Comparison of ENCODE assay signal across 18 cellular contexts in the genomic region with DNA sequence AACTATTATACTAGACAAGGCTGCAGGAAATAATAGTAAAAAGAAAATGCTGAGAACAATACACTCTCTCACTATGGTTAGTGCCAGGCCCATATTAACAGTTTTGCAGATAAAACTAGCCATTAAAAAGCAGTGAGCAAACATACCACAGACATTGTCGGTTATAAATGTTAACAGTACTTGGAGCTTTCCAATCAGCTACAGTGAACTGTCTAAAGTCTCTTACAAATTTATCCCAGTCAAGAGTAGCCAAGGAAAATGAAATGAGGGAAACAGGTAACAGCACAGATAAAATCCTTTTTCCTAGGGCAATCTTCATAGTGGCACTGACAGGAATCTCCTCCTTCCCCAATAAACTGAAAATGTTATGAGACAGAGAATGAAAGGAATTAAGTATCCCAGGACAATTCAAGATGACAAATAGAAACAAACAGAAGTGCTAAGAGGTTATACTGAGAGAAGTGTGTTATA. TPM values are rescaled to one million over a fixed set of nuclear protein-coding genes. Genes with fewer than 3 reads are reported as not detected.
DNase-seq lines count a peak whose midpoint lies in the region; ATAC-seq and TF ChIP-seq lines count a peak whose summit lies in the region.
"Had no signal": no experiment of that assay in that cellular context is flagged by ENCODE, and none has a peak within 500 bp of the region (broad histone marks: within the 10 kb centered on the region; RNA-seq: fewer than 3 reads in every experiment).

No MANE protein-coding gene starts in this region.

- ATAC-seq in left colon (peak; percentile 97), HG02938 (IDR thresholded peaks at IDR 0.05; ENCODE audit: unreplicated experiment) (no peak), upper lobe of left lung (ENCODE audit: low FRiP score in 2 of 2) (no peak)
- ATAC-seq: heart left ventricle had no signal

- H3K27ac ChIP-seq in mammary epithelial cell (ENCODE audit: insufficient read depth, low read depth, low read length) (no peak overlapping the region), SK-N-MC (peak overlapping the region; percentile 48; the same call in 1 of the 2 replicates), transverse colon (peak overlapping the region; percentile 65 to 76 (median 72)), upper lobe of left lung (no peak overlapping the region)
- H3K27ac ChIP-seq: heart left ventricle, prostate gland, vagina, WERI-Rb-1 had no signal

- TF ChIP-seq CTCF in mammary epithelial cell (conservative IDR thresholded peaks at IDR 0.05 in 1 of 2, IDR thresholded peaks at IDR 0.05 in 1 of 2; ENCODE audit: extremely low read depth in 1 of 2, insufficient read depth in 1 of 2, low read depth in 1 of 2, low read length in 2 of 2) (no peak), transverse colon (IDR thresholded peaks at IDR 0.05) (no peak), upper lobe of left lung (IDR thresholded peaks at IDR 0.05) (no peak)

- no peak overlapping the region for H3K4me2 ChIP-seq in mammary epithelial cell (ENCODE audit: insufficient read depth, low read depth, low read length)

- no peak overlapping the region for H2AFZ ChIP-seq in mammary epithelial cell (ENCODE audit: low read depth, low read length)

- H3K4me3 ChIP-seq in mammary epithelial cell (replicated peaks in 1 of 3; ENCODE audit: insufficient read depth in 1 of 3, low read depth in 2 of 3, low read length in 3 of 3) = no peak overlapping the region
- no peak overlapping the region for H3K4me3 ChIP-seq in SK-N-MC
- H3K4me3 ChIP-seq in transverse colon = no peak overlapping the region
- no peak overlapping the region for H3K4me3 ChIP-seq in upper lobe of left lung
- H3K4me3 ChIP-seq: heart left ventricle, prostate gland, stomach, vagina had no signal

- H3K36me3 ChIP-seq in mammary epithelial cell (ENCODE audit: insufficient read depth, low read length) = no peaks in the 10 kb centered on the region
- peaks cover 29% of the 10 kb centered on the region for H3K36me3 ChIP-seq in SK-N-MC (ENCODE audit: insufficient read depth, low read length)
- no peaks in the 10 kb centered on the region for H3K36me3 ChIP-seq in transverse colon
- H3K36me3 ChIP-seq in upper lobe of left lung = no peaks in the 10 kb centered on the region
- H3K36me3 ChIP-seq: heart left ventricle, prostate gland, stomach, vagina, WERI-Rb-1 had no signal

- TF ChIP-seq EP300 in transverse colon (IDR thresholded peaks at IDR 0.05; ENCODE audit: low read depth) = no peak
- no peak for TF ChIP-seq EP300 in upper lobe of left lung (IDR thresholded peaks at IDR 0.05)

- H3K9me3 ChIP-seq in mammary epithelial cell (replicated peaks; ENCODE audit: insufficient read depth, low read length) (no peaks in the 10 kb centered on the region), SK-N-MC (ENCODE audit: low read depth, low read length) (0 out of 2 replicates have a peak, but pooled peaks cover 2% of the 10 kb centered on the region), transverse colon (no peaks in the 10 kb centered on the region), upper lobe of left lung (no peaks in the 10 kb centered on the region)
- H3K9me3 ChIP-seq: heart left ventricle, prostate gland, stomach, vagina had no signal

- BruUV-seq in mammary epithelial cell (replicated peaks; lab: Mats Ljungman, UMichigan) = no TSS peak

- H3K27me3 ChIP-seq in mammary epithelial cell (ENCODE audit: insufficient read depth, low read length) (no peaks in the 10 kb centered on the region), transverse colon (no peaks in the 10 kb centered on the region), upper lobe of left lung (no peaks in the 10 kb centered on the region)
- H3K27me3 ChIP-seq: heart left ventricle, stomach, vagina had no signal

- no peak overlapping the region for H3K9ac ChIP-seq in mammary epithelial cell (ENCODE audit: insufficient read depth, low read length)
- H3K9ac ChIP-seq in SK-N-MC (ENCODE audit: insufficient read length) = no peak overlapping the region

- TF ChIP-seq POLR2A in transverse colon (IDR thresholded peaks at IDR 0.05) (no peak), upper lobe of left lung (IDR thresholded peaks at IDR 0.05) (no peak)

- H3K4me1 ChIP-seq in mammary epithelial cell (ENCODE audit: insufficient read depth, low read length) = peaks cover 7% of the 10 kb centered on the region
- peaks cover 2 to 49% (median 19%) of the 10 kb centered on the region in 4 donors for H3K4me1 ChIP-seq in transverse colon
- H3K4me1 ChIP-seq in upper lobe of left lung = peaks cover 0 to 10% (median 2%) of the 10 kb centered on the region in 4 donors
- H3K4me1 ChIP-seq: prostate gland had no signal

- DNase-seq in T47D (ENCODE audit: low read depth in 1 of 2, low spot score in 1 of 2) = peak; percentile 38 to 46
- DNase-seq in mammary epithelial cell = no peak
- DNase-seq in SK-N-MC (ENCODE audit: low read depth, low spot score) = no peak
- DNase-seq in left colon = no peak
- DNase-seq in transverse colon = no peak
- no peak for DNase-seq in upper lobe of left lung
- no peak for DNase-seq in HK-2 (ENCODE audit: unreplicated experiment)
- DNase-seq: activated effector memory CD4-positive, alpha-beta T cell treated with anti-CD3 and anti-CD28 coated beads, Interleukin-2, amount 50 U/mL, for 16 hours; COR-L47; GF-D8; heart left ventricle; KG1; NCI-H226; stomach; WERI-Rb-1 had no signal

- 0% methylated on average over 1 of the region's 1 CpG for WGBS in mammary epithelial cell (ENCODE audit: low coverage, missing lambda C conversion rate)
- WGBS in transverse colon (ENCODE audit: low coverage in 1 of 2), 2 donors = 25 to 27% methylated on average over 1 of the region's 1 CpG
- 30 to 39% methylated on average over 1 of the region's 1 CpG for WGBS in upper lobe of left lung, 2 donors

- intact Hi-C loops in mammary epithelial cell (cut with micrococcal nuclease) = no loop called here
- intact Hi-C loops in left colon (cut with DNase I, micrococcal nuclease) = no loop called here
- intact Hi-C loops in transverse colon (cut with DNase I; ENCODE audit: low total_unique reads) = no loop called here

- in situ Hi-C loops in T47D (cut with HindIII; ENCODE audit: low pct_unique_long_range_greater_than_20kb, low sequenced_read_pairs) (no loop called here), mammary epithelial cell (cut with MboI; ENCODE audit: low sequenced_read_pairs in 2 of 2) (no loop called here), transverse colon (cut with MboI; ENCODE audit: low pct_ligation_motif_present in 1 of 4, low pct_unique_long_range_greater_than_20kb in 1 of 4, low sequenced_read_pairs in 3 of 4) (no loop called here)

- no peaks in the 10 kb centered on the region for H4K20me1 ChIP-seq in mammary epithelial cell (ENCODE audit: insufficient read depth, low read length)

- CTCF ChIA-PET in mammary epithelial cell (lab: Charles Lee; ENCODE audit: low non-redundant PET) = no interaction called here

- H3K79me2 ChIP-seq in mammary epithelial cell (ENCODE audit: insufficient read depth, low read length) = peaks cover 96% of the 10 kb centered on the region

- dilution Hi-C loops in mammary epithelial cell (cut with HindIII; ENCODE audit: low sequenced_read_pairs) = no loop called here

RNA-seq across cellular contexts. Expression of a gene that starts 30.8 kb away (rescaled TPM):
- 100 to 1,000 TPM; 108 to 179 TPM for total RNA-seq in mammary epithelial cell
- 10.4 TPM for polyA plus RNA-seq in mammary epithelial cell
- polyA minus RNA-seq in mammary epithelial cell = 10.6 TPM
- total RNA-seq in left colon = 100 to 1,000 TPM; 146 to 151 TPM
- total RNA-seq in transverse colon = 100 to 1,000 TPM in 2 of 4 donors, 10 to 100 TPM in 2; 82.3 to 188 (median 115) TPM
- 10 to 100 TPM; 45.1 to 88.0 (median 58.3) TPM for total RNA-seq in upper lobe of left lung

Comparison
In these comparisons a context has a peak if more than half of its experiments do, and no peak if none do; other contexts are left out.
1. DNase-seq: peak in T47D (2 of 2); none in mammary epithelial cell (single experiment), SK-N-MC (single experiment), left colon (0 of 2), transverse colon (single experiment), upper lobe of left lung (0 of 2) and HK-2 (single experiment).
2. H3K27ac ChIP-seq: peak in SK-N-MC (single experiment) and transverse colon (4 of 4); none in mammary epithelial cell (single experiment) and upper lobe of left lung (0 of 4).